Comparison of ENCODE assay signal across 8 cellular contexts in the genomic region with DNA sequence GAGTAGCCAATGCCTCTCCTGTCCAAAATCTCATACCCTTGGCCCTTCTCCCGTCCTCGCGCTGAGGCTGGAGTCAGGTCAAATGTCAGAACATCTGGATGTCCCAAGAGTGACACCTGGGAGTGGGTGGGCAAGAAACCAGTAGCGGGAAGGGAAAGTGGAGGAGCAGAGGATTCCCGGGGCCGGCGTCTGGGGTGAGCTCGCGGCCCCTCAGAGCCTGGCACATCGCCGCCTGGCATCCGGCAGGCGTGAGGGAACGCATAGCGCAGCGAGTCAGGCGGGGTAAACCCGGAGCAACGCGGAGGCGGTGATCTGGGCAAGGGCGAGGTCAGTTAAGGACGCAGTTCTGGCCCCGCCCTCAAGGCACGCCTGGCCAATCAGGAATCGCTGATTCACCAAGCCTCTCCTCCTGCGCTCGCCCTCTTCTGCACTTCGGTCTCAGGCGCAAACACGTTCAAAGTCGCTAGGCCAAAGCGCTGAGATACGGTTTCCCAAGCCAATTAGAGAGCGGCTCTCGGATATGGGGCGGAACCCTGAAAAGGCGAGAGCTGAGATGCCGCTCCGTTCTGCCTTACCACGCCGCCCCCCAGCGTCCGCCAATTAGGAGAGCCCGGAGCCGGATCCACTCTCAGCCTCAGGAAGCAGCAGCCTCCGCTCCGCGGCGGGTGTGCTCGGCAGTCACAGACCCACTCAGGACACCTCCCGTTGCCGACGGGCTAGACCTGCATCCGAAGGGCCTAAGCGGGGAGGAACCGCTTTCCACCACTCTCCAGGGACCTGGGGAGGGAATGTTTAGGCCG. TPM values are rescaled to one million over a fixed set of nuclear protein-coding genes. Genes with fewer than 3 reads are reported as not detected.
DNase-seq lines count a peak whose midpoint lies in the region; ATAC-seq and TF ChIP-seq lines count a peak whose summit lies in the region.

No MANE protein-coding gene starts in this region.

- H3K4me1 Mint-ChIP-seq in activated naive CD8-positive, alpha-beta T cell treated with anti-CD3 and anti-CD28 coated beads, Interleukin-2, amount 10 ng/mL, durations not matched to agents 7 days and 5 days = peaks cover 26% of the 10 kb centered on the region
- peaks cover 34% of the 10 kb centered on the region for H3K4me1 Mint-ChIP-seq in osteocyte (ENCODE audit: unreplicated experiment)

- peaks cover 14% of the 10 kb centered on the region for H3K36me3 Mint-ChIP-seq in activated naive CD8-positive, alpha-beta T cell treated with anti-CD3 and anti-CD28 coated beads, Interleukin-2, amount 10 ng/mL, durations not matched to agents 7 days and 5 days
- peaks cover 16% of the 10 kb centered on the region for H3K36me3 Mint-ChIP-seq in osteocyte (ENCODE audit: unreplicated experiment)

- WGBS in thyroid gland, 2 donors = 0 to 1% methylated on average over 22 to 33 of the region's 58 CpGs

- CTCF ChIA-PET in GM10248 (lab: Yijun Ruan, JAX) = interaction anchor here (0.7 to 7.7 kb wide), 54 partner anchors 8 to 411 kb away, joined by 3 to 82 read pairs (median 5); partner anchors contain the start of genes B3GALT4, CUTA, HSD17B8 and PFDN6

- TF ChIP-seq POLR2A in thyroid gland (IDR thresholded peaks at IDR 0.05) = peak; percentile 24 to 81

- H3K27ac ChIP-seq in thyroid gland = peak overlapping the region; percentile 89 to 96 (median 95)

- H3K36me3 ChIP-seq in thyroid gland = no peaks in the 10 kb centered on the region

- peak overlapping the region; percentile 91 for H3K27ac Mint-ChIP-seq in activated naive CD8-positive, alpha-beta T cell treated with anti-CD3 and anti-CD28 coated beads, Interleukin-2, amount 10 ng/mL, durations not matched to agents 7 days and 5 days
- H3K27ac Mint-ChIP-seq in osteocyte (ENCODE audit: unreplicated experiment) = peak overlapping the region; percentile 99

- H3K4me3 ChIP-seq in thyroid gland (replicated peaks in 1 of 3) = peak overlapping the region in 2 of 3 donors; percentile 47 to 48

- H3K9me3 ChIP-seq in thyroid gland = no peaks in the 10 kb centered on the region

- peaks cover 10 to 16% of the 10 kb centered on the region in 2 donors for H3K4me1 ChIP-seq in thyroid gland

- peak overlapping the region; percentile 87 for H3K4me3 Mint-ChIP-seq in activated naive CD8-positive, alpha-beta T cell treated with anti-CD3 and anti-CD28 coated beads, Interleukin-2, amount 10 ng/mL, durations not matched to agents 7 days and 5 days
- peak overlapping the region; percentile 85 for H3K4me3 Mint-ChIP-seq in osteocyte (ENCODE audit: unreplicated experiment)

- intact Hi-C loops in head of caudate nucleus (cut with DNase I) (loop anchor here (2.0 to 10.0 kb wide), 5 partner anchors 36 to 234 kb away; partner anchors contain the start of genes HSD17B8, RXRB and SLC39A7), thyroid gland (cut with DNase I) (loop anchor here (2.0 to 10.0 kb wide), 4 partner anchors 48 to 234 kb away; partner anchors contain the start of genes RXRB and SLC39A7)

- no peak for TF ChIP-seq CTCF in GM10248 (IDR thresholded peaks at IDR 0.05; ENCODE audit: control extremely low read depth, extremely low read depth, low read depth, missing control alignments)
- TF ChIP-seq CTCF in osteocyte (IDR thresholded peaks at IDR 0.05) = peak; percentile 32
- peak in 2 of 6 experiments; percentile 3 to 9 for TF ChIP-seq CTCF in thyroid gland (IDR thresholded peaks at IDR 0.05)

- no peaks in the 10 kb centered on the region for H3K27me3 ChIP-seq in thyroid gland

- DNase-seq in GM10248 (ENCODE audit: extremely low spot score) (peak; percentile 95), NCI-H1092 treated with DMSO at 0.1 percent for 48 hours (lab: John Stamatoyannopoulos, UW) (peak; percentile 96), SKM-1 (lab: John Stamatoyannopoulos, UW; ENCODE audit: unreplicated experiment) (peak; percentile 99), head of caudate nucleus (peak; percentile 90 to 99 (median 98)), osteocyte (ENCODE audit: extremely low spot score, unreplicated experiment) (peak; percentile 97), thyroid gland (peak; percentile 98)
- peak; percentile 92 for DNase-seq in activated naive CD8-positive, alpha-beta T cell treated with anti-CD3 and anti-CD28 coated beads, Interleukin-2, amount 10 ng/mL, durations not matched to agents 7 days and 5 days

- peak; percentile 89 for ATAC-seq in HG02610 (IDR thresholded peaks at IDR 0.05; ENCODE audit: unreplicated experiment)
- ATAC-seq in activated naive CD8-positive, alpha-beta T cell treated with anti-CD3 and anti-CD28 coated beads, Interleukin-2, amount 10 ng/mL, durations not matched to agents 7 days and 5 days (ENCODE audit: low read depth) = peak; percentile 94

- no peaks in the 10 kb centered on the region for H3K9me3 Mint-ChIP-seq in activated naive CD8-positive, alpha-beta T cell treated with anti-CD3 and anti-CD28 coated beads, Interleukin-2, amount 10 ng/mL, durations not matched to agents 7 days and 5 days
- H3K9me3 Mint-ChIP-seq in osteocyte (ENCODE audit: unreplicated experiment) = no peaks in the 10 kb centered on the region

- POLR2A ChIA-PET in GM10248 (lab: Yijun Ruan, JAX) = interaction anchor here (0.5 to 2.1 kb wide), 6 partner anchors 14 to 810 kb away, joined by 4 to 12 read pairs (median 6); partner anchors contain the start of genes RPS18 and VPS52
- POLR2A ChIA-PET in activated naive CD8-positive, alpha-beta T cell treated with anti-CD3 and anti-CD28 coated beads, Interleukin-2, amount 10 ng/mL, durations not matched to agents 7 days and 5 days (lab: Charles Lee) = interaction anchor here (1.0 to 4.1 kb wide), 19 partner anchors 9 to 278 kb away, joined by 3 to 39 read pairs (median 6); partner anchors contain the start of genes B3GALT4, HSD17B8, PFDN6 and RING1

- peaks cover 6% of the 10 kb centered on the region for H3K27me3 Mint-ChIP-seq in activated naive CD8-positive, alpha-beta T cell treated with anti-CD3 and anti-CD28 coated beads, Interleukin-2, amount 10 ng/mL, durations not matched to agents 7 days and 5 days
- H3K27me3 Mint-ChIP-seq in osteocyte (ENCODE audit: unreplicated experiment) = no peaks in the 10 kb centered on the region

RNA-seq across cellular contexts. Expression of gene VPS52, which starts 22.5 kb away (rescaled TPM):
- 10 to 100 TPM; 72.3 to 76.0 TPM for total RNA-seq in activated naive CD8-positive, alpha-beta T cell treated with anti-CD3 and anti-CD28 coated beads, Interleukin-2, amount 10 ng/mL, durations not matched to agents 7 days and 5 days
- total RNA-seq in osteocyte = 60.3 and 67.4 TPM in 2 replicates
- 10 to 100 TPM; 45.5 to 64.8 (median 54.8) TPM for total RNA-seq in thyroid gland

RNA-seq across cellular contexts. Expression of gene RPS18, which starts 22.7 kb away (rescaled TPM):
- 1,000 to 10,000 TPM; 3,300 to 3,409 TPM for total RNA-seq in activated naive CD8-positive, alpha-beta T cell treated with anti-CD3 and anti-CD28 coated beads, Interleukin-2, amount 10 ng/mL, durations not matched to agents 7 days and 5 days
- total RNA-seq in osteocyte (2,180 and 2,216 TPM in 2 replicates), thyroid gland (1,000 to 10,000 TPM; 1,790 to 3,429 (median 2,432) TPM)

RNA-seq across cellular contexts. Expression of gene B3GALT4, which starts 27.8 kb away (rescaled TPM):
- 10 to 100 TPM; 32.0 to 35.4 TPM for total RNA-seq in activated naive CD8-positive, alpha-beta T cell treated with anti-CD3 and anti-CD28 coated beads, Interleukin-2, amount 10 ng/mL, durations not matched to agents 7 days and 5 days
- total RNA-seq in osteocyte (6.3 and 6.5 TPM in 2 replicates), thyroid gland (10 to 100 TPM; 10.5 to 19.8 (median 16.4) TPM)

RNA-seq across cellular contexts. Expression of gene WDR46, which starts 39.9 kb away (rescaled TPM):
- total RNA-seq in activated naive CD8-positive, alpha-beta T cell treated with anti-CD3 and anti-CD28 coated beads, Interleukin-2, amount 10 ng/mL, durations not matched to agents 7 days and 5 days = 10 to 100 TPM; 50.0 to 58.0 TPM
- total RNA-seq in osteocyte (59.1 and 63.4 TPM in 2 replicates), thyroid gland (10 to 100 TPM; 25.8 to 63.9 (median 45.2) TPM)

RNA-seq across cellular contexts. Expression of gene PFDN6, which starts 40.3 kb away (rescaled TPM):
- total RNA-seq in activated naive CD8-positive, alpha-beta T cell treated with anti-CD3 and anti-CD28 coated beads, Interleukin-2, amount 10 ng/mL, durations not matched to agents 7 days and 5 days = 10 to 100 TPM; 53.3 to 54.7 TPM
- total RNA-seq in osteocyte (29.7 and 30.3 TPM in 2 replicates), thyroid gland (10 to 100 TPM; 29.1 to 51.9 (median 35.6) TPM)

Comparison
In these comparisons a context has a peak if more than half of its experiments do, and no peak if none do; other contexts are left out.
1. Peak in every context shown above with its lines: DNase-seq, ATAC-seq, H3K4me3 ChIP-seq and H3K27ac ChIP-seq.